In genomic region chr12:120357104-120357503, GRCh38 we compare ENCODE assay signal across 24 cellular contexts. TPM values are rescaled to one million over a fixed set of nuclear protein-coding genes. Genes with fewer than 3 reads are reported as not detected.
DNase-seq lines count a peak whose midpoint lies in the region; ATAC-seq and TF ChIP-seq lines count a peak whose summit lies in the region.
"Had no signal": no experiment of that assay in that cellular context is flagged by ENCODE, and none has a peak within 500 bp of the region (broad histone marks: within the 10 kb centered on the region; RNA-seq: fewer than 3 reads in every experiment).

No MANE protein-coding gene starts in this region.

- H3K36me3 Mint-ChIP-seq in neural crest cell (ENCODE audit: low read depth): peaks cover 37% of the 10 kb centered on the region
- H3K36me3 Mint-ChIP-seq: CD8-positive, alpha-beta T cell had no signal

- H3K4me1 Mint-ChIP-seq in neural crest cell: peaks cover 58% of the 10 kb centered on the region
- H3K4me1 Mint-ChIP-seq: activated CD4-positive, alpha-beta memory T cell treated with anti-CD3 and anti-CD28 coated beads, Interleukin-2, amount 10 ng/mL, durations not matched to agents 7 days and 5 days had no signal

- ATAC-seq in GM21619 (IDR thresholded peaks at IDR 0.05; ENCODE audit: unreplicated experiment): no peak

- no peaks in the 10 kb centered on the region for H3K79me2 ChIP-seq in PC-9 (ENCODE audit: low read depth)

- no peaks in the 10 kb centered on the region for H3K9me3 Mint-ChIP-seq in neural crest cell
- H3K9me3 Mint-ChIP-seq: activated CD4-positive, alpha-beta memory T cell treated with anti-CD3 and anti-CD28 coated beads, Interleukin-2, amount 10 ng/mL, durations not matched to agents 7 days and 5 days; activated T-helper 1 cell treated with anti-CD3 and anti-CD28 coated beads, Interleukin-12 subunit alpha, Interleukin-12 subunit beta, Interleukin-2, Interleukin-4 antibody, amounts not matched to agents 30 ng/mL and 10 ng/mL and 1 ng/mL, durations not matched to agents 14 hours and 24 hours and 36 hours; CD8-positive, alpha-beta T cell had no signal

- H3K27me3 ChIP-seq in BE2C (no peaks in the 10 kb centered on the region), PC-9 (ENCODE audit: insufficient read depth, low read depth) (no peaks in the 10 kb centered on the region), MG63 (no peaks in the 10 kb centered on the region)
- H3K27me3 ChIP-seq: body of pancreas, dorsolateral prefrontal cortex, thyroid gland had no signal

- intact Hi-C loops in PC-9 (cut with micrococcal nuclease; ENCODE audit: unreplicated experiment): loop anchor here (2.0 to 10.0 kb wide), 3 partner anchors 82 to 288 kb away; partner anchors contain the start of genes CABP1, COX6A1 and DYNLL1

- H3K9me2 ChIP-seq in PC-9 (ENCODE audit: insufficient read depth): no peaks in the 10 kb centered on the region

- in situ Hi-C loops in GM13977 (cut with MboI; ENCODE audit: low pct_unique_long_range_greater_than_20kb, low sequenced_read_pairs, unreplicated experiment): no loop called here

- TF ChIP-seq CTCF in BE2C (IDR thresholded peaks at IDR 0.05; ENCODE audit: low read depth, low read length) (no peak), PC-9 (conservative IDR thresholded peaks at IDR 0.05) (no peak), neural crest cell (conservative IDR thresholded peaks at IDR 0.05) (no peak), GM13977 (IDR thresholded peaks at IDR 0.05; ENCODE audit: extremely low read depth, insufficient read depth, missing control alignments) (no peak)

- H3K27ac Mint-ChIP-seq in neural crest cell (ENCODE audit: unreplicated experiment): no peak overlapping the region
- H3K27ac Mint-ChIP-seq: activated CD4-positive, alpha-beta memory T cell treated with anti-CD3 and anti-CD28 coated beads, Interleukin-2, amount 10 ng/mL, durations not matched to agents 7 days and 5 days; activated T-helper 1 cell treated with anti-CD3 and anti-CD28 coated beads, Interleukin-12 subunit alpha, Interleukin-12 subunit beta, Interleukin-2, Interleukin-4 antibody, amounts not matched to agents 30 ng/mL and 10 ng/mL and 1 ng/mL, durations not matched to agents 14 hours and 24 hours and 36 hours; CD8-positive, alpha-beta T cell had no signal

- H3K4me3 ChIP-seq in BE2C (ENCODE audit: low read depth, low read length): peak overlapping the region; percentile 30; the same call in 1 of the 2 replicates
- H3K4me3 ChIP-seq in PC-9: peak overlapping the region; percentile 22; the same call in 1 of the 2 replicates
- H3K4me3 ChIP-seq in MG63: no peak overlapping the region
- H3K4me3 ChIP-seq: body of pancreas, GM12878, lower lobe of right lung, stomach, thyroid gland had no signal

- H3K27me3 Mint-ChIP-seq in neural crest cell (ENCODE audit: low read depth): peaks cover 8% of the 10 kb centered on the region

- no TSS peak for BruUV-seq in PC-9 (replicated peaks; lab: Mats Ljungman, UMichigan)

- H3K9me3 ChIP-seq in BE2C: no peaks in the 10 kb centered on the region
- no peaks in the 10 kb centered on the region for H3K9me3 ChIP-seq in PC-9 (ENCODE audit: insufficient read depth, low read depth)
- H3K9me3 ChIP-seq in MG63: no peaks in the 10 kb centered on the region
- H3K9me3 ChIP-seq: body of pancreas, lower lobe of right lung, stomach, thyroid gland had no signal

- CTCF ChIA-PET in PC-9 (lab: Charles Lee): interaction anchor here (0.5 to 0.7 kb wide), 3 partner anchors 73 to 279 kb away, joined by 3 to 5 read pairs (median 4); no protein-coding TSS in a partner anchor

- H3K4me2 ChIP-seq in PC-9: peak overlapping the region; percentile 64

- H3K4me1 ChIP-seq in BE2C (peaks cover 4% of the 10 kb centered on the region), PC-9 (replicated peaks; ENCODE audit: insufficient read depth) (peaks cover 5% of the 10 kb centered on the region; the same call in 1 of the 2 replicates)
- H3K4me1 ChIP-seq: body of pancreas had no signal

- H3F3A ChIP-seq in PC-9 (ENCODE audit: insufficient read depth, low read depth): no peaks in the 10 kb centered on the region; the same call in 1 of the 2 replicates

- H2AFZ ChIP-seq in PC-9: no peak overlapping the region; the same call in 1 of the 2 replicates

- DNase-seq in BE2C (no peak), PC-9 (no peak), caudate nucleus (lab: John Stamatoyannopoulos, UW) (no peak), neural crest cell (ENCODE audit: low read depth, low spot score) (no peak), MG63 (no peak), GM13977 (ENCODE audit: low spot score) (no peak)
- no peak for DNase-seq in stimulated activated CD4-positive, alpha-beta T cell treated with anti-CD3 and anti-CD28 coated beads, Interleukin-2, amount 100 ng/mL, for 48 hours

- H3K27ac ChIP-seq in PC-9 (0 out of 2 replicates have a peak overlapping the region, but pooled peaks have one; percentile 9), caudate nucleus (ENCODE audit: low read depth, low read length) (peak overlapping the region; percentile 19)
- H3K27ac ChIP-seq: lower lobe of right lung, stomach, thyroid gland had no signal

- H3K4me3 Mint-ChIP-seq in neural crest cell: peak overlapping the region; percentile 52
- H3K4me3 Mint-ChIP-seq: activated CD4-positive, alpha-beta memory T cell treated with anti-CD3 and anti-CD28 coated beads, Interleukin-2, amount 10 ng/mL, durations not matched to agents 7 days and 5 days; activated T-helper 1 cell treated with anti-CD3 and anti-CD28 coated beads, Interleukin-12 subunit alpha, Interleukin-12 subunit beta, Interleukin-2, Interleukin-4 antibody, amounts not matched to agents 30 ng/mL and 10 ng/mL and 1 ng/mL, durations not matched to agents 14 hours and 24 hours and 36 hours; CD8-positive, alpha-beta T cell had no signal

- no peaks in the 10 kb centered on the region for H4K20me1 ChIP-seq in PC-9 (ENCODE audit: insufficient read depth)

- POLR2A ChIA-PET in PC-9 (lab: Charles Lee; ENCODE audit: unreplicated experiment): interaction anchor here (0.6 kb wide), 1 partner anchor 292 kb away, joined by 3 read pairs; no protein-coding TSS in a partner anchor

- H3K36me3 ChIP-seq in BE2C (no peaks in the 10 kb centered on the region), PC-9 (ENCODE audit: low read depth) (no peaks in the 10 kb centered on the region), MG63 (no peaks in the 10 kb centered on the region)
- H3K36me3 ChIP-seq: lower lobe of right lung, thyroid gland had no signal

RNA-seq across cellular contexts. Expression of gene MSI1, which starts 11.9 kb away (rescaled TPM):
- 8.4 TPM for polyA plus RNA-seq in BE2C (2012; ENCODE audit: insufficient read depth, insufficient read length, low read depth)
- 0.95 and 1.7 TPM in 2 replicates for total RNA-seq in PC-9 (2021)
- total RNA-seq in neural crest cell: 224 and 229 TPM in 2 replicates
- not detected in 2 replicates for total RNA-seq in MG63 (2014; rRNA removed; shearing (Covaris generic); ENCODE audit: low replicate concordance)
- total RNA-seq: activated CD4-positive, alpha-beta memory T cell treated with anti-CD3 and anti-CD28 coated beads, Interleukin-2, amount 10 ng/mL, durations not matched to agents 7 days and 5 days; activated T-helper 1 cell treated with anti-CD3 and anti-CD28 coated beads, Interleukin-12 subunit alpha, Interleukin-12 subunit beta, Interleukin-2, Interleukin-4 antibody, amounts not matched to agents 30 ng/mL and 10 ng/mL and 1 ng/mL, durations not matched to agents 14 hours and 24 hours and 36 hours; CD8-positive, alpha-beta T cell; endothelial cell of umbilical vein; GM12878; HT-29; OCI-LY7 had no signal

RNA-seq across cellular contexts. Expression of gene PLA2G1B, which starts 29.5 kb away (rescaled TPM):
- not detected for polyA plus RNA-seq in BE2C (2012; ENCODE audit: insufficient read depth, insufficient read length, low read depth)
- not detected in 2 replicates for total RNA-seq in PC-9 (2021)
- total RNA-seq in neural crest cell: not detected in 2 replicates
- not detected in 2 replicates for total RNA-seq in MG63 (2014; rRNA removed; shearing (Covaris generic); ENCODE audit: low replicate concordance)
- total RNA-seq: activated CD4-positive, alpha-beta memory T cell treated with anti-CD3 and anti-CD28 coated beads, Interleukin-2, amount 10 ng/mL, durations not matched to agents 7 days and 5 days; activated T-helper 1 cell treated with anti-CD3 and anti-CD28 coated beads, Interleukin-12 subunit alpha, Interleukin-12 subunit beta, Interleukin-2, Interleukin-4 antibody, amounts not matched to agents 30 ng/mL and 10 ng/mL and 1 ng/mL, durations not matched to agents 14 hours and 24 hours and 36 hours; CD8-positive, alpha-beta T cell; endothelial cell of umbilical vein; frontal cortex; GM12878; HT-29; OCI-LY7; Right ventricle myocardium inferior; sciatic nerve; stomach; thyroid gland had no signal
- polyA plus RNA-seq: endothelial cell of umbilical vein, GM12878, neural cell had no signal

RNA-seq across cellular contexts. Expression of gene SIRT4, which starts 55.0 kb away (rescaled TPM):
- 10.1 TPM for polyA plus RNA-seq in BE2C (2012; ENCODE audit: insufficient read depth, insufficient read length, low read depth)
- 3.2 and 3.6 TPM in 2 replicates for total RNA-seq in PC-9 (2021)
- 1.7 TPM in 2 replicates for total RNA-seq in neural crest cell
- 0.33 TPM in 1 of 2 replicates, not detected in the other for total RNA-seq in MG63 (2014; rRNA removed; shearing (Covaris generic); ENCODE audit: low replicate concordance)
- total RNA-seq: CD8-positive, alpha-beta T cell had no signal

Comparison
In these comparisons a context has a peak if more than half of its experiments do, and no peak if none do; other contexts are left out.
1. RNA of gene MSI1, which starts 11.9 kb away (total RNA-seq): 224 to 229 TPM in neural crest cell; 0.95 to 1.7 TPM in PC-9 and not detected in MG63; every median in the first group is over 10 times any median in the second.